In the genomic region with DNA sequence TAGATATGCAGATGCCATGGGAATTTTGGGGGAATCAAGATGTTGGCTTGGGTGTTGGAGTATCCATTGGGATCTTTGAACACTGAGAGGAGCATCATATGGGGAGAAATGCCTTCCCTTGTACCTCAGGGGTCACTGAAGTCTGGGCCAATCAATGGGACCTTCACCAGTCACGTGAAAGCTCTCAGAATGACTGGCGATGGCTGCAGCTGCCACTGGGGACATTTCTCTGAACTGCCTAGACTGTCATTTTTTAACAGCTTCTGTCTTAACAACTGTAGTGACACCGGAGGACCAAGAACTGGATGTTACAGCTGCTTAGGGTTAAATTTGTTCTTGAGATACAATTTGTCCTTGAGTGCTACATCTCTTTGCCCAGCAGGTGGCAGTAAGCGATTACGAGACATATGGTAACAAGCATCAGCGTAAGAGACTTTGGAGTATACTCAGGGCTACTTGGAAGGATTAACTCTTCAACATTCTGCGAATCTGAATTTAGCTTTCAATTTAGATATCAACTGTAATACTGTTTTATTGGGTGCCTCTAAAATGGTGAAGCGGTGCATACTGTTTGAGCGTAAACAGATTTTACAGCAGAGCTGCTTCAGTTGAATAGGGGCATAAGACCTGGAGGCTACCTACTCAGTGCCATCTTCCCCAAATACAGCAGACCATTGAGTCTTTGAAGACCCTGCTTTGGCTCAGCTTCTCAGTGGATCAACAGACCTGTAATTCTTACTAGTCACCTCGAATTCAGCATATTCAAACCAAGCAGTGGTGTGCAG, we compare ENCODE assay signal across 8 cellular contexts. TPM values are rescaled to one million over a fixed set of nuclear protein-coding genes. Genes with fewer than 3 reads are reported as not detected.
DNase-seq lines count a peak whose midpoint lies in the region; ATAC-seq and TF ChIP-seq lines count a peak whose summit lies in the region.

No MANE protein-coding gene starts in this region.

- ATAC-seq in GM21737 (IDR thresholded peaks at IDR 0.05; ENCODE audit: unreplicated experiment) (peak; percentile 88), SK-N-SH treated with all-trans-retinoic acid at 6 μM for 48 hours (peak; percentile 92)

- H3K36me3 ChIP-seq in GM06990 (ENCODE audit: control insufficient read depth, insufficient read depth, low read length) (no peaks in the 10 kb centered on the region), skeletal muscle satellite cell (ENCODE audit: insufficient read depth, low read length) (no peaks in the 10 kb centered on the region)

- peak overlapping the region; percentile 4 for H3K9ac ChIP-seq in skeletal muscle satellite cell (ENCODE audit: low read depth, low read length)

- H3K4me3 ChIP-seq in GM06990 (replicated peaks; ENCODE audit: low read depth, low read length), result no peak overlapping the region
- no peak overlapping the region for H3K4me3 ChIP-seq in astrocyte of the cerebellum (ENCODE audit: low read depth, low read length)
- peak overlapping the region; percentile 43 for H3K4me3 ChIP-seq in skeletal muscle satellite cell (ENCODE audit: low read length)

- H3K4me2 ChIP-seq in skeletal muscle satellite cell (ENCODE audit: low read length), result peak overlapping the region; percentile 64

- in situ Hi-C loops in astrocyte of the cerebellum (cut with HindIII; ENCODE audit: low sequenced_read_pairs), result no loop called here

- TF ChIP-seq CTCF in GM06990 (IDR thresholded peaks at IDR 0.05; ENCODE audit: insufficient read depth, low read length, poor library complexity, severe bottlenecking), result peak; percentile 77
- peak; percentile 88 for TF ChIP-seq CTCF in astrocyte of the cerebellum (IDR thresholded peaks at IDR 0.05; ENCODE audit: low read depth, low read length, missing control alignments)

- peaks cover 10% of the 10 kb centered on the region for H3K4me1 ChIP-seq in skeletal muscle satellite cell (ENCODE audit: control insufficient read depth, insufficient read depth, low read length)

- DNase-seq in GM06990 (ENCODE audit: extremely low read depth, insufficient read length) (peak; percentile 9), Kasumi-1 (lab: John Stamatoyannopoulos, UW) (peak; percentile 74 to 78), astrocyte of the cerebellum (ENCODE audit: low read depth) (peak; percentile 83), hepatic stellate cell (ENCODE audit: low spot score) (peak; percentile 53), mesenteric fat pad (ENCODE audit: low spot score) (no peak)

- H3K27me3 ChIP-seq in GM06990 (replicated peaks; ENCODE audit: control insufficient read depth, insufficient read depth, low read length) (no peaks in the 10 kb centered on the region; the same call in 1 of the 2 replicates), skeletal muscle satellite cell (ENCODE audit: control insufficient read depth, insufficient read depth, low read length) (peaks cover 6% of the 10 kb centered on the region)

- no peaks in the 10 kb centered on the region for H3K9me3 ChIP-seq in skeletal muscle satellite cell (replicated peaks; ENCODE audit: low read length)

TF ChIP-seq in SK-N-SH treated with all-trans-retinoic acid at 6 μM for 48 hours, 23 proteins besides CTCF, POLR2A, EP300 and RAD21:
- TF ChIP-seq ZNF8 (CRISPR knock-in tag; IDR thresholded peaks at IDR 0.05) (no peak), BACH2 (CRISPR knock-in tag; IDR thresholded peaks at IDR 0.05; ENCODE audit: borderline replicate concordance) (no peak), POU6F1 (CRISPR knock-in tag; IDR thresholded peaks at IDR 0.05; ENCODE audit: borderline replicate concordance, low read depth) (no peak), CREB5 (CRISPR knock-in tag; IDR thresholded peaks at IDR 0.05; ENCODE audit: low read depth) (no peak), OSR1 (CRISPR knock-in tag; IDR thresholded peaks at IDR 0.05) (no peak), SNAI2 (CRISPR knock-in tag; IDR thresholded peaks at IDR 0.05) (no peak), PATZ1 (CRISPR knock-in tag; IDR thresholded peaks at IDR 0.05; ENCODE audit: borderline replicate concordance) (no peak), ZFP3 (CRISPR knock-in tag; IDR thresholded peaks at IDR 0.05) (no peak), ZNF565 (CRISPR knock-in tag; conservative IDR thresholded peaks at IDR 0.05; ENCODE audit: low read depth) (no peak), RARB (CRISPR knock-in tag; IDR thresholded peaks at IDR 0.05) (no peak)
- TF ChIP-seq, protein P1, sequence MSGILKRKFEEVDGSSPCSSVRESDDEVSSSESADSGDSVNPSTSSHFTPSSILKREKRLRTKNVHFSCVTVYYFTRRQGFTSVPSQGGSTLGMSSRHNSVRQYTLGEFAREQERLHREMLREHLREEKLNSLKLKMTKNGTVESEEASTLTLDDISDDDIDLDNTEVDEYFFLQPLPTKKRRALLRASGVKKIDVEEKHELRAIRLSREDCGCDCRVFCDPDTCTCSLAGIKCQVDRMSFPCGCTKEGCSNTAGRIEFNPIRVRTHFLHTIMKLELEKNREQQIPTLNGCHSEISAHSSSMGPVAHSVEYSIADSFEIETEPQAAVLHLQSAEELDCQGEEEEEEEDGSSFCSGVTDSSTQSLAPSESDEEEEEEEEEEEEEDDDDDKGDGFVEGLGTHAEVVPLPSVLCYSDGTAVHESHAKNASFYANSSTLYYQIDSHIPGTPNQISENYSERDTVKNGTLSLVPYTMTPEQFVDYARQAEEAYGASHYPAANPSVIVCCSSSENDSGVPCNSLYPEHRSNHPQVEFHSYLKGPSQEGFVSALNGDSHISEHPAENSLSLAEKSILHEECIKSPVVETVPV (CRISPR knock-in tag; IDR thresholded peaks at IDR 0.05), result no peak

RNA-seq across cellular contexts. Expression of gene CCN2, which starts 36.0 kb away (rescaled TPM):
- total RNA-seq in skeletal muscle satellite cell (2012; rRNA removed), result 11.2 and 18.8 TPM in 2 replicates
- 99.8 TPM for total RNA-seq in mesenteric fat pad
